In the genomic region with DNA sequence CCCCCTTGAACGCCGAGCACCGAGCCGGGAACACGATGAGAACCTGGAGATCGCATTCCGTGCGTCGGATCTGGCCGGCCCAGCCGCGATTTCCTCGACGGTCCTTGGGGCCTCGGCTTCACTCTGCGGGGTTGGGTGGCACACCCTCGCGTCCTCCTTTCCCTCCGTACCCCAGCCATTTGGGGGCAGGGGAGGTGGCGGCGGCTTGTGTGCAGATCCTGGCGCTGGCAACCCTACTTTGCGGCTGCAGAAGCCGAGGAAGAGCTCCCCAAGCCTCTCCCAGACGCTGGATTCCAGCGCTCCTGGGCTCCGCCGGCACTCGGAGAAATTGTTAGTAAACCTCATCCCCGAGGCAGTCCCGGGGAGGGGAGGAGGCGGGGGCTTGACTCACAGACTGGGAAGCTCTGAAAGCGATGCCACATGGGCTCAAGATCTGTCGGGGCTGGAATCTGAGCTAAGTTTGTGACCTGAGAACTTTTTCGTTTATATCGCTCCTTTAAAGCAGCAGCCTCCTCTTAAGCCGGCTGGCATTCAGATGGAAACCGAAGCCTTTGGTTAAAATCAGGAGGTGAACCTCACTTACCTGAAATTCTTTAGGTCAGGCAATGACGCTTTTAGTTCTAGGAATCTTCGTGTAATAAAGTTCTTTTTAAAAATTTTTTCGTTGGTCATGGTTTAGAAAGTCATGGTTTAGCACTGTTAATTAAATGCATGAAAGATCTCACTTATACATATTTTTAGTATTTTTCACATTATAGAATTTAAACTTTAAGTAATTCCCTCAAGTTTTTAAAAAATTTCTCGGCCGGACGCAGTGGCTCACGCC, we compare ENCODE assay signal across 8 cellular contexts. TPM values are rescaled to one million over a fixed set of nuclear protein-coding genes. Genes with fewer than 3 reads are reported as not detected.
DNase-seq lines count a peak whose midpoint lies in the region; ATAC-seq and TF ChIP-seq lines count a peak whose summit lies in the region.

No MANE protein-coding gene starts in this region.

- no peak for TF ChIP-seq CTCF in endodermal cell (conservative IDR thresholded peaks at IDR 0.05)

- H3K4me3 ChIP-seq in endodermal cell (ENCODE audit: low read length) = peak overlapping the region; percentile 83

- peaks cover 3% of the 10 kb centered on the region for H3K36me3 Mint-ChIP-seq in endodermal cell (ENCODE audit: low read depth)

- peak; percentile 10 for ATAC-seq in GM21619 (IDR thresholded peaks at IDR 0.05; ENCODE audit: unreplicated experiment)

- WGBS in endodermal cell (ENCODE audit: insufficient coverage in 1 of 2, insufficient read length in 1 of 2), 2 experiments = 0 to 8% methylated on average over 13 to 44 of the region's 45 CpGs

- H3K27me3 ChIP-seq in endodermal cell (ENCODE audit: control insufficient read depth, insufficient read depth, low read length, poor library complexity, severe bottlenecking) = no peaks in the 10 kb centered on the region

- peak overlapping the region; percentile 82 for H3K4me3 Mint-ChIP-seq in endodermal cell

- no peaks in the 10 kb centered on the region for H3K4me1 ChIP-seq in endodermal cell (ENCODE audit: control insufficient read depth, insufficient read depth, low read length)

- H3K9ac ChIP-seq in endodermal cell (ENCODE audit: extremely low read depth, low read length, poor library complexity, severe bottlenecking) = peak overlapping the region; percentile 74

- no peaks in the 10 kb centered on the region for H3K9me3 Mint-ChIP-seq in endodermal cell

- H3K27ac ChIP-seq in endodermal cell (ENCODE audit: low read depth, low read length) = peak overlapping the region; percentile 59

- H3K27me3 Mint-ChIP-seq in endodermal cell (ENCODE audit: insufficient read depth) = no peaks in the 10 kb centered on the region

- DNase-seq in ELF-1 (ENCODE audit: low read depth, low spot score) (peak; percentile 91), HuH-7.5 (ENCODE audit: low spot score) (peak; percentile 65), endodermal cell (peak; percentile 92), lung microvascular endothelial cell (ENCODE audit: low read depth in 2 of 2) (peak; percentile 8 to 81), NOMO-1 treated with dmso at 0.1 percent for 144 hours (lab: John Stamatoyannopoulos, UW; ENCODE audit: unreplicated experiment) (no peak)
- peak; percentile 33 to 46 for DNase-seq in activated CD4-positive, alpha-beta T cell treated with anti-CD3 and anti-CD28 coated beads, Interleukin-2, amount 50 U/mL, for 48 hours
- DNase-seq in stimulated activated CD8-positive, alpha-beta memory T cell treated with anti-CD3 and anti-CD28 coated beads, Interleukin-7, amount 100 ng/mL, for 24 hours (ENCODE audit: low read depth) = peak; percentile 1

- peak overlapping the region; percentile 96 for H3K27ac Mint-ChIP-seq in endodermal cell

- peaks cover 14% of the 10 kb centered on the region for H3K4me1 Mint-ChIP-seq in endodermal cell

- no peaks in the 10 kb centered on the region for H3K36me3 ChIP-seq in endodermal cell (ENCODE audit: control insufficient read depth, insufficient read depth, low read length)

- H3K9me3 ChIP-seq in endodermal cell (ENCODE audit: control insufficient read depth, low read length) = no peaks in the 10 kb centered on the region

RNA-seq across cellular contexts. Expression of gene DSE, which starts 0.8 kb away (rescaled TPM):
- 10 to 100 TPM; 42.3 to 44.3 TPM for total RNA-seq in endodermal cell
- 18.9 TPM for polyA plus RNA-seq in endodermal cell (2013, experiment 1 of 2)
- polyA plus RNA-seq in endodermal cell (2013, experiment 2 of 2) = 17.5 TPM
- total RNA-seq in lung microvascular endothelial cell = 5.6 and 8.7 TPM in 2 replicates
